In genomic region chr6:137915778-137916177, GRCh38 we compare ENCODE assay signal across 29 cellular contexts.
"Had no signal": no experiment of that assay in that cellular context is flagged by ENCODE, and none has a peak within 500 bp of the region (broad histone marks: within the 10 kb centered on the region; RNA-seq: fewer than 3 reads in every experiment).

No MANE protein-coding gene starts in this region.

- DNase-seq: colonic mucosa; cortex of kidney; dermis blood vessel endothelial cell; dorsolateral prefrontal cortex; effector CD4-positive, alpha-beta T cell; effector CD8-positive, alpha-beta T cell; effector memory CD4-positive, alpha-beta T cell; effector memory CD8-positive, alpha-beta T cell; erythroblast; esophagus squamous epithelium; foreskin fibroblast; foreskin keratinocyte; foreskin melanocyte; gastrocnemius medialis; glutamatergic neuron; head of caudate nucleus; heart left ventricle; heart right ventricle; hippocampal formation had no signal

- H3K4me2 ChIP-seq: hepatocyte had no signal

- H3K27ac Mint-ChIP-seq: dendritic cell treated with granulocyte-macrophage colony-stimulating factor and Interleukin-4, amounts not matched to agents 40 ng/mL and 50 ng/mL, for 4 days; effector memory CD8-positive, alpha-beta T cell had no signal

- H3K27ac ChIP-seq: colonic mucosa, coronary artery, dorsolateral prefrontal cortex, epithelial cell of prostate, esophagus muscularis mucosa, esophagus squamous epithelium, foreskin keratinocyte, gastrocnemius medialis, gastroesophageal sphincter, heart left ventricle, heart right ventricle, hepatocyte had no signal

- H3K27me3 Mint-ChIP-seq: dendritic cell treated with granulocyte-macrophage colony-stimulating factor and Interleukin-4, amounts not matched to agents 40 ng/mL and 50 ng/mL, for 4 days had no signal

- H3K27me3 ChIP-seq: colonic mucosa, esophagus muscularis mucosa, esophagus squamous epithelium, foreskin keratinocyte, gastrocnemius medialis, gastroesophageal sphincter, heart left ventricle, heart right ventricle, hepatocyte had no signal

- H3K4me1 ChIP-seq: colonic mucosa, gastroesophageal sphincter had no signal

- H3K36me3 ChIP-seq: colonic mucosa, esophagus muscularis mucosa, esophagus squamous epithelium, gastrocnemius medialis, gastroesophageal sphincter, heart left ventricle, heart right ventricle had no signal

- H3K79me2 ChIP-seq: hepatocyte had no signal

- FAIRE-seq: endometrium, endothelial cell of umbilical vein, frontal cortex had no signal

- H3K9me3 ChIP-seq: colonic mucosa, esophagus squamous epithelium had no signal

- H3K4me3 ChIP-seq: colonic mucosa, coronary artery, dorsolateral prefrontal cortex, esophagus muscularis mucosa, esophagus squamous epithelium, gastrocnemius medialis, gastroesophageal sphincter, heart left ventricle, heart right ventricle, hepatocyte had no signal

- H2AFZ ChIP-seq: hepatocyte had no signal

- H3K4me3 Mint-ChIP-seq: dendritic cell treated with granulocyte-macrophage colony-stimulating factor and Interleukin-4, amounts not matched to agents 40 ng/mL and 50 ng/mL, for 4 days; effector memory CD8-positive, alpha-beta T cell had no signal

- H3K9me3 Mint-ChIP-seq: effector memory CD8-positive, alpha-beta T cell had no signal

- ATAC-seq: effector memory CD8-positive, alpha-beta T cell; esophagus mucosa; foreskin keratinocyte; gastrocnemius medialis; gastroesophageal sphincter; heart left ventricle; heart right ventricle had no signal
